Comparison of ENCODE assay signal across 14 cellular contexts in the genomic region with DNA sequence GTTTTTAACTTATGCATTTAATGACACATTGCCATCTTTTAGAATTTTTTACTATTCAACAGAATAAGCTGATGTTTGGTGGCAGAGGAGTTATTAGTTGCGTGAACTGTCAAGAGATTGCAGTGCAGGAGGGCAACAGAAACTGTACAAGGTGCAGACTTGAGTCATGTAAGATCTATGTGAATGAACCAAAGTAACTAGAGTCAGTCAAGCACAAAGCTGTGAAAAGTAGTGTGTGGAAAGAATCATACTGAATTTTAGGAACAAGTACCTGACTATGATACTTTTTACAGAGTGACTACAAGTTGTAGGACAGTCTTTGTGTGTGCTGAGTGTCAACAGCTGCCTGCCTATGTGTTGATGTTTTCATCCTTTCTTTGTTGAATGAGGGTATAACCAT. TPM values are rescaled to one million over a fixed set of nuclear protein-coding genes. Genes with fewer than 3 reads are reported as not detected.
DNase-seq lines count a peak whose midpoint lies in the region; ATAC-seq and TF ChIP-seq lines count a peak whose summit lies in the region.
"Had no signal": no experiment of that assay in that cellular context is flagged by ENCODE, and none has a peak within 500 bp of the region (broad histone marks: within the 10 kb centered on the region; RNA-seq: fewer than 3 reads in every experiment).

No MANE protein-coding gene starts in this region.

- H3K9me3 Mint-ChIP-seq in neural progenitor cell = no peaks in the 10 kb centered on the region
- H3K9me3 Mint-ChIP-seq: IgD-negative memory B cell had no signal

- H3K79me2 ChIP-seq in neural progenitor cell (ENCODE audit: low read depth) = peaks cover 4% of the 10 kb centered on the region

- no peak overlapping the region for H2AFZ ChIP-seq in neural progenitor cell (replicated peaks)

- H3K9me3 ChIP-seq in neural progenitor cell (ENCODE audit: low read depth) = no peaks in the 10 kb centered on the region
- H3K9me3 ChIP-seq: breast epithelium had no signal

- H3K27ac Mint-ChIP-seq in neural progenitor cell = no peak overlapping the region
- H3K27ac Mint-ChIP-seq: B cell had no signal

- H3K4me3 Mint-ChIP-seq in neural progenitor cell = no peak overlapping the region
- H3K4me3 Mint-ChIP-seq: B cell, IgD-negative memory B cell had no signal

- H3K4me1 Mint-ChIP-seq in neural progenitor cell = peaks cover 10% of the 10 kb centered on the region

- H3K4me3 ChIP-seq in neural progenitor cell = no peak overlapping the region
- H3K4me3 ChIP-seq: breast epithelium had no signal

- no peaks in the 10 kb centered on the region for H3F3A ChIP-seq in neural progenitor cell (ENCODE audit: low read depth)

- H3K27ac ChIP-seq in neural progenitor cell = no peak overlapping the region
- H3K27ac ChIP-seq: breast epithelium had no signal

- H3K27me3 Mint-ChIP-seq in neural progenitor cell (ENCODE audit: insufficient read depth, low read depth) = no peaks in the 10 kb centered on the region
- H3K27me3 Mint-ChIP-seq: B cell, IgD-negative memory B cell had no signal

- no peaks in the 10 kb centered on the region for H3K4me1 ChIP-seq in neural progenitor cell
- H3K4me1 ChIP-seq: breast epithelium had no signal

- H3K9ac ChIP-seq in neural progenitor cell = no peak overlapping the region

- H3K27me3 ChIP-seq in neural progenitor cell = no peaks in the 10 kb centered on the region
- H3K27me3 ChIP-seq: breast epithelium had no signal

- no peaks in the 10 kb centered on the region for H3K36me3 Mint-ChIP-seq in neural progenitor cell

- H4K20me1 ChIP-seq in neural progenitor cell (ENCODE audit: low read depth) = peaks cover 11% of the 10 kb centered on the region

- H3K4me2 ChIP-seq in neural progenitor cell = no peak overlapping the region

- DNase-seq in activated naive CD4-positive, alpha-beta T cell treated with Interleukin-2 at 50 U/mL for 16 hours = no peak
- DNase-seq in neural progenitor cell (ENCODE audit: low spot score) (no peak), omental fat pad (ENCODE audit: low spot score) (no peak)
- DNase-seq in effector CD4-positive, alpha-beta T cell = no peak
- DNase-seq: left ventricle myocardium superior, NCI-H187 had no signal

- no peaks in the 10 kb centered on the region for H3K36me3 ChIP-seq in neural progenitor cell
- H3K36me3 ChIP-seq: breast epithelium had no signal

- TF ChIP-seq CTCF in neural progenitor cell (IDR thresholded peaks at IDR 0.05) = no peak
- TF ChIP-seq CTCF in omental fat pad (IDR thresholded peaks at IDR 0.05) = no peak

- ATAC-seq in GM18519 (IDR thresholded peaks at IDR 0.05; ENCODE audit: low FRiP score, unreplicated experiment) (peak; percentile 64), GM21390 (IDR thresholded peaks at IDR 0.05; ENCODE audit: unreplicated experiment) (peak; percentile 96), HG02973 (IDR thresholded peaks at IDR 0.05; ENCODE audit: unreplicated experiment) (peak; percentile 91), HG03571 (IDR thresholded peaks at IDR 0.05; ENCODE audit: unreplicated experiment) (peak; percentile 57), omental fat pad (ENCODE audit: low FRiP score) (no peak)
- ATAC-seq: left ventricle myocardium superior had no signal

RNA-seq across cellular contexts. Expression of gene C6orf163, which starts 2.7 kb away (rescaled TPM):
- 2.6 and 3.1 TPM in 2 replicates for total RNA-seq in neural progenitor cell (ENCODE audit: low replicate concordance)
- 1 to 10 TPM; 1.7 to 7.4 (median 2.0) TPM for total RNA-seq in omental fat pad

RNA-seq across cellular contexts. Expression of gene GJB7, which starts 12.8 kb away (rescaled TPM):
- total RNA-seq in neural progenitor cell (ENCODE audit: low replicate concordance) (2.0 and 2.4 TPM in 2 replicates), omental fat pad (not detected)
- total RNA-seq: B cell, breast epithelium, endothelial cell of umbilical vein, left ventricle myocardium superior had no signal

RNA-seq across cellular contexts. Expression of gene SMIM8, which starts 19.5 kb away (rescaled TPM):
- total RNA-seq in neural progenitor cell (ENCODE audit: low replicate concordance) = 18.7 and 31.7 TPM in 2 replicates
- 10 to 100 TPM in 1 of 4 donors, 1 to 10 TPM in 3; 4.4 to 13.6 (median 5.9) TPM for total RNA-seq in omental fat pad
